29 cellular contexts compared by ENCODE assay signal in the genomic region with DNA sequence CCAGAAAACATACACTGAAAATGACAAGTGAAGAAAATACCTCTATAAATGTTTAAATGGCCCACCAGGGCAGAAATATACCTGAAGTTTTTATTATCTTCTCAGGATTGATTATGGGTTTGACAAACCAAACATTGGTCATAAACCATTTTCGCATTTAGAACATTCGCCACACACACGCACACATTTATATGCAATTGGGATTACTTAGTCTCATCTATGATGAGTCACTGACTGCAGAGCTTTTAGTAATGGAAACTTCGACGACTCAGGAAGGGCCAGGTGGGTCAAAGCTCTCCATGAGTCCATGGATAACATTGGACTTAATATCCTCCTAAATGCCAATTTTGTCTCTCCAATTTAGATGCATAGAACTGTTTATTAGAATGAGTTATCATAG. TPM values are rescaled to one million over a fixed set of nuclear protein-coding genes. Genes with fewer than 3 reads are reported as not detected.
DNase-seq lines count a peak whose midpoint lies in the region; ATAC-seq, FAIRE-seq and TF ChIP-seq lines count a peak whose summit lies in the region.
"Had no signal": no experiment of that assay in that cellular context is flagged by ENCODE, and none has a peak within 500 bp of the region (broad histone marks: within the 10 kb centered on the region; RNA-seq: fewer than 3 reads in every experiment).

No MANE protein-coding gene starts in this region.

- no peak for FAIRE-seq in bronchial epithelial cell (lab: Jason Lieb, UNC)

- H3K36me3 ChIP-seq in bronchial epithelial cell (ENCODE audit: control insufficient read depth, insufficient read depth, low read length): no peaks in the 10 kb centered on the region
- H3K36me3 ChIP-seq: adrenal gland, Peyer's patch, upper lobe of right lung had no signal

- H3K4me3 ChIP-seq in bronchial epithelial cell (ENCODE audit: low read depth, low read length): no peak overlapping the region
- H3K4me3 ChIP-seq: adrenal gland, Peyer's patch, upper lobe of right lung had no signal

- no peak overlapping the region for H3K27ac Mint-ChIP-seq in stimulated activated naive CD8-positive, alpha-beta T cell treated with anti-CD3 and anti-CD28 coated beads, Interleukin-15, amount 100 ng/mL, for 72 hours
- H3K27ac Mint-ChIP-seq: activated B cell treated with CpG ODN at 0.5 μM for 24 hours had no signal

- H3K9me3 Mint-ChIP-seq in stimulated activated naive CD8-positive, alpha-beta T cell treated with anti-CD3 and anti-CD28 coated beads, Interleukin-15, amount 100 ng/mL, for 72 hours: no peaks in the 10 kb centered on the region
- H3K9me3 Mint-ChIP-seq: activated B cell treated with CpG ODN at 0.5 μM for 24 hours, neural crest cell had no signal

- no peak for DNase-seq in stimulated activated naive CD8-positive, alpha-beta T cell treated with anti-CD3 and anti-CD28 coated beads, Interleukin-15, Interleukin-2, amounts not matched to agents 100 U/mL and 50 U/mL, for 24 hours
- DNase-seq in stimulated activated naive CD8-positive, alpha-beta T cell treated with anti-CD3 and anti-CD28 coated beads, Interleukin-15, amount 100 ng/mL, for 72 hours: no peak
- DNase-seq in M059J (ENCODE audit: low read depth) (peak; percentile 29), bronchial epithelial cell (ENCODE audit: low read depth) (peak; percentile 16)
- DNase-seq: activated B cell treated with CpG ODN at 0.5 μM for 24 hours; activated gamma-delta T cell; adrenal gland; C1 segment of cervical spinal cord; Calu3; DMS79 treated with DMSO at 0.1 percent for 48 hours; effector CD8-positive, alpha-beta T cell; erythroblast; GOT3; head of caudate nucleus; KG1; NCI-H1436; NCI-H2081 treated with DMSO at 0.1 percent for 48 hours; NCI-H345; Peyer's patch; SIG-M5; stimulated activated CD4-positive, alpha-beta T cell treated with anti-CD3 and anti-CD28 coated beads, Interleukin-2, amount 100 ng/mL, for 48 hours; substantia nigra; SW 1271; T1000; upper lobe of right lung had no signal

- no peaks in the 10 kb centered on the region for H3K27me3 ChIP-seq in bronchial epithelial cell (ENCODE audit: control insufficient read depth, insufficient read depth, low read length)
- H3K27me3 ChIP-seq: adrenal gland, Peyer's patch, upper lobe of right lung had no signal

- peak; percentile 59 for ATAC-seq in stimulated activated naive CD8-positive, alpha-beta T cell treated with anti-CD3 and anti-CD28 coated beads, Interleukin-15, Interleukin-2, amounts not matched to agents 100 U/mL and 50 U/mL, for 24 hours
- ATAC-seq in stimulated activated naive CD8-positive, alpha-beta T cell treated with anti-CD3 and anti-CD28 coated beads, Interleukin-15, amount 100 ng/mL, for 72 hours: no peak
- no peak for ATAC-seq in GM21717 (IDR thresholded peaks at IDR 0.05; ENCODE audit: unreplicated experiment)
- no peak for ATAC-seq in HG02852 (IDR thresholded peaks at IDR 0.05; ENCODE audit: unreplicated experiment)
- no peak for ATAC-seq in GM21576 (IDR thresholded peaks at IDR 0.05; ENCODE audit: unreplicated experiment)
- ATAC-seq: upper lobe of right lung had no signal

- H3K4me1 Mint-ChIP-seq in stimulated activated naive CD8-positive, alpha-beta T cell treated with anti-CD3 and anti-CD28 coated beads, Interleukin-15, amount 100 ng/mL, for 72 hours: peaks cover 31% of the 10 kb centered on the region
- H3K4me1 Mint-ChIP-seq: neural crest cell had no signal

- no peak overlapping the region for H3K4me3 Mint-ChIP-seq in stimulated activated naive CD8-positive, alpha-beta T cell treated with anti-CD3 and anti-CD28 coated beads, Interleukin-15, amount 100 ng/mL, for 72 hours
- H3K4me3 Mint-ChIP-seq: activated B cell treated with CpG ODN at 0.5 μM for 24 hours, neural crest cell had no signal

- TF ChIP-seq CTCF in bronchial epithelial cell (IDR thresholded peaks at IDR 0.05; ENCODE audit: insufficient read depth, low read length, severe bottlenecking): no peak

- H3K27me3 Mint-ChIP-seq in stimulated activated naive CD8-positive, alpha-beta T cell treated with anti-CD3 and anti-CD28 coated beads, Interleukin-15, amount 100 ng/mL, for 72 hours: no peaks in the 10 kb centered on the region
- H3K27me3 Mint-ChIP-seq: activated B cell treated with CpG ODN at 0.5 μM for 24 hours had no signal

RNA-seq across cellular contexts. Expression of a gene that starts 16.9 kb away (rescaled TPM):
- total RNA-seq in M059J (2014; rRNA removed; shearing (Covaris generic)): 58.4 and 82.9 TPM in 2 replicates
- 67.4 and 71.7 TPM in 2 replicates for total RNA-seq in bronchial epithelial cell

Comparison
In these comparisons a context has a peak if more than half of its experiments do, and no peak if none do; other contexts are left out.
1. DNase-seq: peak in M059J (single experiment) and bronchial epithelial cell (single experiment); none in stimulated activated naive CD8-positive, alpha-beta T cell treated with anti-CD3 and anti-CD28 coated beads, Interleukin-15, Interleukin-2, amounts not matched to agents 100 U/mL and 50 U/mL, for 24 hours (single experiment) and stimulated activated naive CD8-positive, alpha-beta T cell treated with anti-CD3 and anti-CD28 coated beads, Interleukin-15, amount 100 ng/mL, for 72 hours (0 of 2).